2 cellular contexts compared by ENCODE assay signal in the genomic region with DNA sequence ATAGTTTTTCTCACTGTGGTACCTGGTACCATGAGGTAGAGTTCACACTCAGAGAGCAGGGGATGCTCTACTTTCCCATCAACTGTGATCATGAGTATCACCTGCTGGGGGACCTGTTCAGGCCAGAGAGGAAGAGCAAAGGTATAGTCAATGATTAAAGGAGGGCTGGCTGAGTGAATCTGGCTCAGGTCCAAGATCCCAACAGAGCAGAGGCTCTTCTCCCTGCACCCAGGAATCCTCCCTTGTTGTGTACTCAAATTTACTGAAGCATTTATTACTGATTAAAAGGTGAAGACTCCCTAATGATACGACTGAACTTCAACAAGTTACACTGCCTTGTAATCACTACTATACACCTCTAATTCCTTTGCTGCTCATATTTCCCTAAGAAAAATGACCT.
TF ChIP-seq lines count a peak whose summit lies in the region.

No MANE protein-coding gene starts in this region.

TF ChIP-seq in HepG2, 621 proteins besides CTCF, POLR2A, EP300 and RAD21:
- TF ChIP-seq RFXANK (CRISPR knock-in tag; IDR thresholded peaks at IDR 0.05) (no peak), NRL (CRISPR knock-in tag; IDR thresholded peaks at IDR 0.05; ENCODE audit: borderline replicate concordance) (no peak), ZNF883 (CRISPR knock-in tag; IDR thresholded peaks at IDR 0.05; ENCODE audit: not compliant biosample characterization) (no peak), NCOA2 (CRISPR knock-in tag; IDR thresholded peaks at IDR 0.05) (no peak), POLR2AphosphoS5 (IDR thresholded peaks at IDR 0.05; ENCODE audit: low read depth, low read length) (no peak), ZNF33A (CRISPR knock-in tag; IDR thresholded peaks at IDR 0.05; ENCODE audit: borderline replicate concordance) (no peak), SMARCE1 (IDR thresholded peaks at IDR 0.05; ENCODE audit: borderline replicate concordance) (no peak), NFIB (CRISPR knock-in tag; IDR thresholded peaks at IDR 0.05; ENCODE audit: borderline replicate concordance) (no peak), HIVEP1 (CRISPR knock-in tag; IDR thresholded peaks at IDR 0.05) (no peak), GATAD1 (CRISPR knock-in tag; IDR thresholded peaks at IDR 0.05) (no peak), ZBTB3 (CRISPR knock-in tag; IDR thresholded peaks at IDR 0.05; ENCODE audit: borderline replicate concordance, low read depth) (no peak), ZNF574 (CRISPR knock-in tag; IDR thresholded peaks at IDR 0.05) (no peak), CAMTA2 (CRISPR knock-in tag; IDR thresholded peaks at IDR 0.05; ENCODE audit: borderline replicate concordance) (no peak), ZNF124 (CRISPR knock-in tag; IDR thresholded peaks at IDR 0.05) (no peak), FOXK1 (CRISPR knock-in tag; IDR thresholded peaks at IDR 0.05; ENCODE audit: borderline replicate concordance, low read depth) (no peak), ZNF12 (CRISPR knock-in tag; IDR thresholded peaks at IDR 0.05) (no peak)
- TF ChIP-seq, protein P1, sequence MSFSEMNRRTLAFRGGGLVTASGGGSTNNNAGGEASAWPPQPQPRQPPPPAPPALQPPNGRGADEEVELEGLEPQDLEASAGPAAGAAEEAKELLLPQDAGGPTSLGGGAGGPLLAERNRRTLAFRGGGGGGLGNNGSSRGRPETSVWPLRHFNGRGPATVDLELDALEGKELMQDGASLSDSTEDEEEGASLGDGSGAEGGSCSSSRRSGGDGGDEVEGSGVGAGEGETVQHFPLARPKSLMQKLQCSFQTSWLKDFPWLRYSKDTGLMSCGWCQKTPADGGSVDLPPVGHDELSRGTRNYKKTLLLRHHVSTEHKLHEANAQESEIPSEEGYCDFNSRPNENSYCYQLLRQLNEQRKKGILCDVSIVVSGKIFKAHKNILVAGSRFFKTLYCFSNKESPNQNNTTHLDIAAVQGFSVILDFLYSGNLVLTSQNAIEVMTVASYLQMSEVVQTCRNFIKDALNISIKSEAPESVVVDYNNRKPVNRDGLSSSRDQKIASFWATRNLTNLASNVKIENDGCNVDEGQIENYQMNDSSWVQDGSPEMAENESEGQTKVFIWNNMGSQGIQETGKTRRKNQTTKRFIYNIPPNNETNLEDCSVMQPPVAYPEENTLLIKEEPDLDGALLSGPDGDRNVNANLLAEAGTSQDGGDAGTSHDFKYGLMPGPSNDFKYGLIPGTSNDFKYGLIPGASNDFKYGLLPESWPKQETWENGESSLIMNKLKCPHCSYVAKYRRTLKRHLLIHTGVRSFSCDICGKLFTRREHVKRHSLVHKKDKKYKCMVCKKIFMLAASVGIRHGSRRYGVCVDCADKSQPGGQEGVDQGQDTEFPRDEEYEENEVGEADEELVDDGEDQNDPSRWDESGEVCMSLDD (CRISPR knock-in tag; IDR thresholded peaks at IDR 0.05; ENCODE audit: borderline replicate concordance) = no peak
- TF ChIP-seq, protein P2, sequence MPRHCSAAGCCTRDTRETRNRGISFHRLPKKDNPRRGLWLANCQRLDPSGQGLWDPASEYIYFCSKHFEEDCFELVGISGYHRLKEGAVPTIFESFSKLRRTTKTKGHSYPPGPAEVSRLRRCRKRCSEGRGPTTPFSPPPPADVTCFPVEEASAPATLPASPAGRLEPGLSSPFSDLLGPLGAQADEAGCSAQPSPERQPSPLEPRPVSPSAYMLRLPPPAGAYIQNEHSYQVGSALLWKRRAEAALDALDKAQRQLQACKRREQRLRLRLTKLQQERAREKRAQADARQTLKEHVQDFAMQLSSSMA (CRISPR knock-in tag; IDR thresholded peaks at IDR 0.05) = no peak
- TF ChIP-seq, protein P3, sequence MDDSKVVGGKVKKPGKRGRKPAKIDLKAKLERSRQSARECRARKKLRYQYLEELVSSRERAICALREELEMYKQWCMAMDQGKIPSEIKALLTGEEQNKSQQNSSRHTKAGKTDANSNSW (CRISPR knock-in tag; IDR thresholded peaks at IDR 0.05; ENCODE audit: borderline replicate concordance) = no peak
- TF ChIP-seq, protein P4, sequence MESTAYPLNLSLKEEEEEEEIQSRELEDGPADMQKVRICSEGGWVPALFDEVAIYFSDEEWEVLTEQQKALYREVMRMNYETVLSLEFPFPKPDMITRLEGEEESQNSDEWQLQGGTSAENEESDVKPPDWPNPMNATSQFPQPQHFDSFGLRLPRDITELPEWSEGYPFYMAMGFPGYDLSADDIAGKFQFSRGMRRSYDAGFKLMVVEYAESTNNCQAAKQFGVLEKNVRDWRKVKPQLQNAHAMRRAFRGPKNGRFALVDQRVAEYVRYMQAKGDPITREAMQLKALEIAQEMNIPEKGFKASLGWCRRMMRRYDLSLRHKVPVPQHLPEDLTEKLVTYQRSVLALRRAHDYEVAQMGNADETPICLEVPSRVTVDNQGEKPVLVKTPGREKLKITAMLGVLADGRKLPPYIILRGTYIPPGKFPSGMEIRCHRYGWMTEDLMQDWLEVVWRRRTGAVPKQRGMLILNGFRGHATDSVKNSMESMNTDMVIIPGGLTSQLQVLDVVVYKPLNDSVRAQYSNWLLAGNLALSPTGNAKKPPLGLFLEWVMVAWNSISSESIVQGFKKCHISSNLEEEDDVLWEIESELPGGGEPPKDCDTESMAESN (CRISPR knock-in tag; conservative IDR thresholded peaks at IDR 0.05) = no peak

TF ChIP-seq in H1, 55 proteins besides CTCF, POLR2A, EP300 and RAD21:
- TF ChIP-seq CBX5 (IDR thresholded peaks at IDR 0.05; ENCODE audit: low read depth, low read length) = no peak
- TF ChIP-seq CHD2 (IDR thresholded peaks at IDR 0.05; ENCODE audit: low read length) = no peak
- no peak for TF ChIP-seq BRCA1 (IDR thresholded peaks at IDR 0.05; ENCODE audit: low read depth, low read length)
- no peak for TF ChIP-seq KDM4A (IDR thresholded peaks at IDR 0.05; ENCODE audit: low read depth, low read length, severe bottlenecking)
- TF ChIP-seq CTBP2 (IDR thresholded peaks at IDR 0.05; ENCODE audit: borderline replicate concordance, insufficient read depth, insufficient read length, low read length) = no peak
- TF ChIP-seq GTF2F1 (IDR thresholded peaks at IDR 0.05; ENCODE audit: borderline replicate concordance, low read depth, low read length) = no peak
- TF ChIP-seq, protein P5, sequence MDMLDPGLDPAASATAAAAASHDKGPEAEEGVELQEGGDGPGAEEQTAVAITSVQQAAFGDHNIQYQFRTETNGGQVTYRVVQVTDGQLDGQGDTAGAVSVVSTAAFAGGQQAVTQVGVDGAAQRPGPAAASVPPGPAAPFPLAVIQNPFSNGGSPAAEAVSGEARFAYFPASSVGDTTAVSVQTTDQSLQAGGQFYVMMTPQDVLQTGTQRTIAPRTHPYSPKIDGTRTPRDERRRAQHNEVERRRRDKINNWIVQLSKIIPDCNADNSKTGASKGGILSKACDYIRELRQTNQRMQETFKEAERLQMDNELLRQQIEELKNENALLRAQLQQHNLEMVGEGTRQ (IDR thresholded peaks at IDR 0.05; ENCODE audit: low read length) = no peak
- no peak for TF ChIP-seq EGR1 (IDR thresholded peaks at IDR 0.05; ENCODE audit: borderline replicate concordance, low read depth, low read length)
- no peak for TF ChIP-seq SP1 (IDR thresholded peaks at IDR 0.05; ENCODE audit: low read depth, low read length)
- TF ChIP-seq NANOG (IDR thresholded peaks at IDR 0.05; ENCODE audit: insufficient read depth, low read depth, low read length, poor library complexity, severe bottlenecking) = no peak
- TF ChIP-seq, protein P6, sequence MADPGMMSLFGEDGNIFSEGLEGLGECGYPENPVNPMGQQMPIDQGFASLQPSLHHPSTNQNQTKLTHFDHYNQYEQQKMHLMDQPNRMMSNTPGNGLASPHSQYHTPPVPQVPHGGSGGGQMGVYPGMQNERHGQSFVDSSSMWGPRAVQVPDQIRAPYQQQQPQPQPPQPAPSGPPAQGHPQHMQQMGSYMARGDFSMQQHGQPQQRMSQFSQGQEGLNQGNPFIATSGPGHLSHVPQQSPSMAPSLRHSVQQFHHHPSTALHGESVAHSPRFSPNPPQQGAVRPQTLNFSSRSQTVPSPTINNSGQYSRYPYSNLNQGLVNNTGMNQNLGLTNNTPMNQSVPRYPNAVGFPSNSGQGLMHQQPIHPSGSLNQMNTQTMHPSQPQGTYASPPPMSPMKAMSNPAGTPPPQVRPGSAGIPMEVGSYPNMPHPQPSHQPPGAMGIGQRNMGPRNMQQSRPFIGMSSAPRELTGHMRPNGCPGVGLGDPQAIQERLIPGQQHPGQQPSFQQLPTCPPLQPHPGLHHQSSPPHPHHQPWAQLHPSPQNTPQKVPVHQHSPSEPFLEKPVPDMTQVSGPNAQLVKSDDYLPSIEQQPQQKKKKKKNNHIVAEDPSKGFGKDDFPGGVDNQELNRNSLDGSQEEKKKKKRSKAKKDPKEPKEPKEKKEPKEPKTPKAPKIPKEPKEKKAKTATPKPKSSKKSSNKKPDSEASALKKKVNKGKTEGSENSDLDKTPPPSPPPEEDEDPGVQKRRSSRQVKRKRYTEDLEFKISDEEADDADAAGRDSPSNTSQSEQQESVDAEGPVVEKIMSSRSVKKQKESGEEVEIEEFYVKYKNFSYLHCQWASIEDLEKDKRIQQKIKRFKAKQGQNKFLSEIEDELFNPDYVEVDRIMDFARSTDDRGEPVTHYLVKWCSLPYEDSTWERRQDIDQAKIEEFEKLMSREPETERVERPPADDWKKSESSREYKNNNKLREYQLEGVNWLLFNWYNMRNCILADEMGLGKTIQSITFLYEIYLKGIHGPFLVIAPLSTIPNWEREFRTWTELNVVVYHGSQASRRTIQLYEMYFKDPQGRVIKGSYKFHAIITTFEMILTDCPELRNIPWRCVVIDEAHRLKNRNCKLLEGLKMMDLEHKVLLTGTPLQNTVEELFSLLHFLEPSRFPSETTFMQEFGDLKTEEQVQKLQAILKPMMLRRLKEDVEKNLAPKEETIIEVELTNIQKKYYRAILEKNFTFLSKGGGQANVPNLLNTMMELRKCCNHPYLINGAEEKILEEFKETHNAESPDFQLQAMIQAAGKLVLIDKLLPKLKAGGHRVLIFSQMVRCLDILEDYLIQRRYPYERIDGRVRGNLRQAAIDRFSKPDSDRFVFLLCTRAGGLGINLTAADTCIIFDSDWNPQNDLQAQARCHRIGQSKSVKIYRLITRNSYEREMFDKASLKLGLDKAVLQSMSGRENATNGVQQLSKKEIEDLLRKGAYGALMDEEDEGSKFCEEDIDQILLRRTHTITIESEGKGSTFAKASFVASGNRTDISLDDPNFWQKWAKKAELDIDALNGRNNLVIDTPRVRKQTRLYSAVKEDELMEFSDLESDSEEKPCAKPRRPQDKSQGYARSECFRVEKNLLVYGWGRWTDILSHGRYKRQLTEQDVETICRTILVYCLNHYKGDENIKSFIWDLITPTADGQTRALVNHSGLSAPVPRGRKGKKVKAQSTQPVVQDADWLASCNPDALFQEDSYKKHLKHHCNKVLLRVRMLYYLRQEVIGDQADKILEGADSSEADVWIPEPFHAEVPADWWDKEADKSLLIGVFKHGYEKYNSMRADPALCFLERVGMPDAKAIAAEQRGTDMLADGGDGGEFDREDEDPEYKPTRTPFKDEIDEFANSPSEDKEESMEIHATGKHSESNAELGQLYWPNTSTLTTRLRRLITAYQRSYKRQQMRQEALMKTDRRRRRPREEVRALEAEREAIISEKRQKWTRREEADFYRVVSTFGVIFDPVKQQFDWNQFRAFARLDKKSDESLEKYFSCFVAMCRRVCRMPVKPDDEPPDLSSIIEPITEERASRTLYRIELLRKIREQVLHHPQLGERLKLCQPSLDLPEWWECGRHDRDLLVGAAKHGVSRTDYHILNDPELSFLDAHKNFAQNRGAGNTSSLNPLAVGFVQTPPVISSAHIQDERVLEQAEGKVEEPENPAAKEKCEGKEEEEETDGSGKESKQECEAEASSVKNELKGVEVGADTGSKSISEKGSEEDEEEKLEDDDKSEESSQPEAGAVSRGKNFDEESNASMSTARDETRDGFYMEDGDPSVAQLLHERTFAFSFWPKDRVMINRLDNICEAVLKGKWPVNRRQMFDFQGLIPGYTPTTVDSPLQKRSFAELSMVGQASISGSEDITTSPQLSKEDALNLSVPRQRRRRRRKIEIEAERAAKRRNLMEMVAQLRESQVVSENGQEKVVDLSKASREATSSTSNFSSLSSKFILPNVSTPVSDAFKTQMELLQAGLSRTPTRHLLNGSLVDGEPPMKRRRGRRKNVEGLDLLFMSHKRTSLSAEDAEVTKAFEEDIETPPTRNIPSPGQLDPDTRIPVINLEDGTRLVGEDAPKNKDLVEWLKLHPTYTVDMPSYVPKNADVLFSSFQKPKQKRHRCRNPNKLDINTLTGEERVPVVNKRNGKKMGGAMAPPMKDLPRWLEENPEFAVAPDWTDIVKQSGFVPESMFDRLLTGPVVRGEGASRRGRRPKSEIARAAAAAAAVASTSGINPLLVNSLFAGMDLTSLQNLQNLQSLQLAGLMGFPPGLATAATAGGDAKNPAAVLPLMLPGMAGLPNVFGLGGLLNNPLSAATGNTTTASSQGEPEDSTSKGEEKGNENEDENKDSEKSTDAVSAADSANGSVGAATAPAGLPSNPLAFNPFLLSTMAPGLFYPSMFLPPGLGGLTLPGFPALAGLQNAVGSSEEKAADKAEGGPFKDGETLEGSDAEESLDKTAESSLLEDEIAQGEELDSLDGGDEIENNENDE (IDR thresholded peaks at IDR 0.05; ENCODE audit: insufficient replicate concordance, low read length) = no peak
- TF ChIP-seq TAF7 (optimal IDR thresholded peaks at IDR 0.05; ENCODE audit: borderline replicate concordance, low read depth, low read length) = no peak
- no peak for TF ChIP-seq YY1 (IDR thresholded peaks at IDR 0.05; ENCODE audit: low read depth, low read length)
- TF ChIP-seq CREB1 (IDR thresholded peaks at IDR 0.05) = no peak
- no peak for TF ChIP-seq SP2 (IDR thresholded peaks at IDR 0.05; ENCODE audit: low read length)
- TF ChIP-seq RBBP5 (IDR thresholded peaks at IDR 0.05; ENCODE audit: borderline replicate concordance, low read depth, low read length) = no peak
- no peak for TF ChIP-seq TAF1 (IDR thresholded peaks at IDR 0.05; ENCODE audit: low read depth, low read length)
